2 cellular contexts compared by ENCODE assay signal in genomic region chr2:134861173-134861572, GRCh38.
TF ChIP-seq lines count a peak whose summit lies in the region.

No MANE protein-coding gene starts in this region.

TF ChIP-seq in liver, 16 proteins besides CTCF, POLR2A, EP300 and RAD21:
- TF ChIP-seq SP1 (IDR thresholded peaks at IDR 0.05), result no peak
- no peak for TF ChIP-seq YY1 (IDR thresholded peaks at IDR 0.05)
- TF ChIP-seq ZBTB33 (IDR thresholded peaks at IDR 0.05), result no peak
- no peak for TF ChIP-seq TAF1 (conservative IDR thresholded peaks at IDR 0.05)
- no peak for TF ChIP-seq JUND (IDR thresholded peaks at IDR 0.05)

TF ChIP-seq in HepG2, 621 proteins besides CTCF, POLR2A, EP300 and RAD21:
- TF ChIP-seq MTA3 (CRISPR knock-in tag; IDR thresholded peaks at IDR 0.05) (no peak), ZNF547 (CRISPR knock-in tag; IDR thresholded peaks at IDR 0.05) (no peak), ZNF121 (CRISPR knock-in tag; IDR thresholded peaks at IDR 0.05) (no peak), FOXK2 (IDR thresholded peaks at IDR 0.05) (no peak), RBM22 (optimal IDR thresholded peaks at IDR 0.05; ENCODE audit: low read length) (no peak), ZNF816 (CRISPR knock-in tag; IDR thresholded peaks at IDR 0.05; ENCODE audit: borderline replicate concordance) (no peak), HNF1B (CRISPR knock-in tag; IDR thresholded peaks at IDR 0.05) (no peak), BCLAF1 (IDR thresholded peaks at IDR 0.05) (no peak), ZSCAN25 (CRISPR knock-in tag; IDR thresholded peaks at IDR 0.05) (no peak), ZSCAN20 (CRISPR knock-in tag; IDR thresholded peaks at IDR 0.05; ENCODE audit: borderline replicate concordance) (no peak), ZC3H13 (CRISPR knock-in tag; IDR thresholded peaks at IDR 0.05) (no peak), ZNF75D (CRISPR knock-in tag; IDR thresholded peaks at IDR 0.05; ENCODE audit: borderline replicate concordance) (no peak), ZNF253 (CRISPR knock-in tag; IDR thresholded peaks at IDR 0.05; ENCODE audit: borderline replicate concordance) (no peak), ZNF567 (CRISPR knock-in tag; IDR thresholded peaks at IDR 0.05; ENCODE audit: borderline replicate concordance) (no peak)
